ENCODE assay signal across 9 cellular contexts in genomic region chr17:32926789-32927188, GRCh38. TPM values are rescaled to one million over a fixed set of nuclear protein-coding genes. Genes with fewer than 3 reads are reported as not detected.
DNase-seq lines count a peak whose midpoint lies in the region; ATAC-seq and TF ChIP-seq lines count a peak whose summit lies in the region.
"Not testable (repeated sequence)": the region's sequence is repeated elsewhere in the genome, so short reads cannot be mapped to it uniquely, and the experiment has no call there.
"Had no signal": no experiment of that assay in that cellular context is flagged by ENCODE, and none has a peak within 500 bp of the region (broad histone marks: within the 10 kb centered on the region; RNA-seq: fewer than 3 reads in every experiment).

No MANE protein-coding gene starts in this region.

- H3K9me2 ChIP-seq in hepatocyte (replicated peaks; ENCODE audit: insufficient read depth), result not testable (repeated sequence)

- not testable (repeated sequence) for TF ChIP-seq CTCF in IMR-90 (conservative IDR thresholded peaks at IDR 0.05; ENCODE audit: low read depth, low read length); VCaP (conservative IDR thresholded peaks at IDR 0.05); hepatocyte (IDR thresholded peaks at IDR 0.05; ENCODE audit: poor library complexity)

- not testable (repeated sequence) for H3K9ac ChIP-seq in IMR-90 (ENCODE audit: low read depth, low read length); neuronal stem cell (ENCODE audit: low read depth, low read length, poor library complexity)

- no CpG with 5 or more reads among the region's 8 CpGs for WGBS in IMR-90 (ENCODE audit: extremely low coverage in 2 of 2, insufficient read length in 1 of 2), 2 experiments
- 96% methylated on average over 8 of the region's 8 CpGs for WGBS in hepatocyte (ENCODE audit: low lambda C conversion rate, missing lambda C conversion rate)
- 95% methylated on average over 5 of the region's 8 CpGs; no CpG with 5 or more reads in 1 of the 2 experiments for WGBS in mesodermal cell (ENCODE audit: insufficient coverage in 2 of 2), 2 experiments
- no CpG with 5 or more reads among the region's 8 CpGs for WGBS in neuronal stem cell (ENCODE audit: extremely low coverage in 2 of 2, insufficient read length in 2 of 2, insufficient replicate concordance in 1 of 2), 2 donors

- not testable (repeated sequence) for H3K79me2 ChIP-seq in ACC112 (ENCODE audit: control insufficient read depth, insufficient read depth, low read length, unreplicated experiment)
- H3K79me2 ChIP-seq in hepatocyte, result peaks cover 33% of the 10 kb centered on the region

- H3K36me3 ChIP-seq in ACC112 (ENCODE audit: insufficient read depth, low read length); IMR-90 (ENCODE audit: control insufficient read depth, insufficient read depth, low read length); hepatocyte (replicated peaks; ENCODE audit: insufficient read depth, low read depth): not testable (repeated sequence)
- H3K36me3 ChIP-seq in mesodermal cell (ENCODE audit: control insufficient read depth, insufficient read depth, low read length), result peaks cover 16% of the 10 kb centered on the region
- H3K36me3 ChIP-seq in neuronal stem cell (replicated peaks in 1 of 2; ENCODE audit: control insufficient read depth in 2 of 2, insufficient read depth in 2 of 2, low read length in 2 of 2), result peaks cover 7 to 20% of the 10 kb centered on the region in 2 donors

- in situ Hi-C loops in IMR-90 (cut with MboI; ENCODE audit: low sequenced_read_pairs), result not testable (repeated sequence)

- H3K27me3 ChIP-seq in ACC112 (ENCODE audit: insufficient read depth, low read length); IMR-90 (ENCODE audit: control insufficient read depth, insufficient read depth, low read length); hepatocyte; neuronal stem cell (ENCODE audit: control insufficient read depth in 3 of 3, insufficient read depth in 3 of 3, low read depth in 1 of 3, low read length in 3 of 3): not testable (repeated sequence)

- TF ChIP-seq POLR2A in IMR-90 (IDR thresholded peaks at IDR 0.05; ENCODE audit: low read depth, low read length), result not testable (repeated sequence)

- peak overlapping the region; percentile 77 for H2BK12ac ChIP-seq in neuronal stem cell (ENCODE audit: low read length)

- 0 out of 2 replicates have a peak overlapping the region, but pooled peaks have one; percentile 20 for H3K14ac ChIP-seq in IMR-90 (replicated peaks; ENCODE audit: low read depth, low read length)
- H3K14ac ChIP-seq in neuronal stem cell (ENCODE audit: low read length), result not testable (repeated sequence)

- H4K20me1 ChIP-seq in IMR-90 (ENCODE audit: insufficient read depth, low read length); hepatocyte (ENCODE audit: insufficient read depth, poor library complexity, severe bottlenecking): not testable (repeated sequence)

- H4K8ac ChIP-seq in IMR-90 (ENCODE audit: low read depth in 2 of 2, low read length in 2 of 2), result peak overlapping the region; percentile 54 to 77; a peak in 3 of 4 replicates
- not testable (repeated sequence) for H4K8ac ChIP-seq in neuronal stem cell (ENCODE audit: low read depth, low read length)

- POLR2A ChIA-PET in IMR-90 (lab: Charles Lee; ENCODE audit: unreplicated experiment), result not testable (repeated sequence)

- CTCF ChIA-PET in IMR-90 (lab: Yijun Ruan, JAX), result not testable (repeated sequence)

- H3K23ac ChIP-seq in IMR-90 (ENCODE audit: low read depth, low read length), result peak overlapping the region; percentile 26; the same call in 1 of the 2 replicates
- not testable (repeated sequence) for H3K23ac ChIP-seq in neuronal stem cell (ENCODE audit: low read depth, low read length, poor library complexity)

- not testable (repeated sequence) for ATAC-seq in IMR-90 (ENCODE audit: low read depth)

- H3K9me1 ChIP-seq in IMR-90 (ENCODE audit: insufficient read depth, low read length), result peaks cover 15% of the 10 kb centered on the region

- H3K56ac ChIP-seq in IMR-90 (ENCODE audit: extremely low read depth, insufficient read depth, low read length), result not testable (repeated sequence)

- not testable (repeated sequence) for H2AK5ac ChIP-seq in IMR-90 (ENCODE audit: low read depth, low read length)
- H2AK5ac ChIP-seq in neuronal stem cell (ENCODE audit: low read depth, low read length), result peak overlapping the region; percentile 20

- H2AFZ ChIP-seq in ACC112 (ENCODE audit: low read length, unreplicated experiment) (peak overlapping the region; percentile 92), IMR-90 (replicated peaks; ENCODE audit: low read length, poor library complexity) (peak overlapping the region; percentile 96), neuronal stem cell (ENCODE audit: low read length) (peak overlapping the region; percentile 99)
- H2AFZ ChIP-seq in hepatocyte, result not testable (repeated sequence)

- not testable (repeated sequence) for H2BK120ac ChIP-seq in IMR-90 (ENCODE audit: low read depth, low read length); neuronal stem cell (ENCODE audit: low read depth, low read length)

- H2BK20ac ChIP-seq in IMR-90 (ENCODE audit: low read depth, low read length), result peak overlapping the region; percentile 41; the same call in 1 of the 2 replicates

- H3K27ac ChIP-seq in ACC112 (ENCODE audit: low read depth, low read length); IMR-90 (ENCODE audit: insufficient read depth, low read length); neuronal stem cell (replicated peaks; ENCODE audit: low read length): not testable (repeated sequence)
- H3K27ac ChIP-seq in VCaP (peak overlapping the region; percentile 90), cingulate gyrus (ENCODE audit: low read depth, low read length) (peak overlapping the region; percentile 97), hepatocyte (peak overlapping the region; percentile 99), mesodermal cell (ENCODE audit: low read depth, low read length, severe bottlenecking) (peak overlapping the region; percentile 83), substantia nigra (ENCODE audit: low read depth, low read length, poor library complexity, severe bottlenecking) (peak overlapping the region; percentile 100)

- not testable (repeated sequence) for H4K91ac ChIP-seq in IMR-90 (ENCODE audit: insufficient read depth, low read depth, low read length); neuronal stem cell (ENCODE audit: low read depth, low read length, poor library complexity)

- H3K4ac ChIP-seq in IMR-90 (ENCODE audit: low read depth, low read length), result peak overlapping the region; percentile 47; the same call in 1 of the 2 replicates
- not testable (repeated sequence) for H3K4ac ChIP-seq in neuronal stem cell (ENCODE audit: low read length)

- peak overlapping the region; percentile 88 for H2AK9ac ChIP-seq in IMR-90 (replicated peaks; ENCODE audit: low read depth, low read length, poor library complexity)

- not testable (repeated sequence) for H3K9me3 ChIP-seq in IMR-90 (ENCODE audit: control insufficient read depth, insufficient read depth, low read length); hepatocyte (ENCODE audit: low read depth); mesodermal cell (ENCODE audit: control insufficient read depth, low read length); neuronal stem cell (replicated peaks in 1 of 2; ENCODE audit: control insufficient read depth in 2 of 2, insufficient read depth in 1 of 2, low read depth in 1 of 2, low read length in 2 of 2)

- intact Hi-C loops in IMR-90 (cut with micrococcal nuclease), result loop anchor here (5.0 kb wide), 2 partner anchors 49 to 71 kb away; partner anchors contain the start of gene MYO1D

- peak overlapping the region; percentile 84; the same call in 1 of the 2 replicates for H4K5ac ChIP-seq in IMR-90 (ENCODE audit: low read depth, low read length)

- not testable (repeated sequence) for H2BK5ac ChIP-seq in IMR-90 (ENCODE audit: low read depth, low read length, poor library complexity, severe bottlenecking); neuronal stem cell (ENCODE audit: low read length)

- H3K18ac ChIP-seq in IMR-90 (ENCODE audit: low read depth, low read length), result not testable (repeated sequence)
- H3K18ac ChIP-seq in neuronal stem cell (ENCODE audit: low read length), result peak overlapping the region; percentile 38

- H3K79me1 ChIP-seq in IMR-90 (ENCODE audit: low read depth in 1 of 2, low read length in 2 of 2), result peaks cover 11 to 38% of the 10 kb centered on the region in 2 experiments
- not testable (repeated sequence) for H3K79me1 ChIP-seq in neuronal stem cell (ENCODE audit: low read depth, low read length)

- not testable (repeated sequence) for DNase-seq in IMR-90; hepatocyte (ENCODE audit: low spot score); neuronal stem cell (ENCODE audit: low spot score); substantia nigra (lab: John Stamatoyannopoulos, UW)

- dilution Hi-C loops in IMR-90 (cut with HindIII; ENCODE audit: low sequenced_read_pairs, unreplicated experiment), result not testable (repeated sequence)

- BruUV-seq in IMR-90 (replicated peaks; lab: Mats Ljungman, UMichigan), result not testable (repeated sequence)

- not testable (repeated sequence) for H2BK15ac ChIP-seq in IMR-90 (ENCODE audit: low read depth, low read length)
- peak overlapping the region; percentile 1 for H2BK15ac ChIP-seq in neuronal stem cell (ENCODE audit: low read length)

- TF ChIP-seq RAD21 in IMR-90 (IDR thresholded peaks at IDR 0.05; ENCODE audit: low read length), result not testable (repeated sequence)

- not testable (repeated sequence) for H3K4me2 ChIP-seq in IMR-90 (ENCODE audit: low read depth, low read length); neuronal stem cell (ENCODE audit: insufficient read depth, low read length, poor library complexity, severe bottlenecking)
- peak overlapping the region; percentile 90 for H3K4me2 ChIP-seq in hepatocyte

- H3K4me3 ChIP-seq in ACC112 (ENCODE audit: low read depth, low read length); IMR-90 (ENCODE audit: insufficient read depth, low read depth, low read length); hepatocyte; mesodermal cell (ENCODE audit: extremely low read depth, insufficient read depth, low read length, poor library complexity, severe bottlenecking): not testable (repeated sequence)
- peak overlapping the region in 1 of 2 donors; percentile 67 for H3K4me3 ChIP-seq in neuronal stem cell (ENCODE audit: low read length in 2 of 2)

- H3K4me1 ChIP-seq in ACC112 (ENCODE audit: control insufficient read depth, insufficient read depth, low read length, unreplicated experiment) (peaks cover 11% of the 10 kb centered on the region), IMR-90 (ENCODE audit: control insufficient read depth, insufficient read depth, low read length) (peaks cover 16% of the 10 kb centered on the region), hepatocyte (ENCODE audit: insufficient read depth) (peaks cover 15% of the 10 kb centered on the region), neuronal stem cell (ENCODE audit: control insufficient read depth in 2 of 2, insufficient read depth in 1 of 2, low read depth in 1 of 2, low read length in 2 of 2) (peaks cover 14 to 15% of the 10 kb centered on the region in 2 donors)
- H3K4me1 ChIP-seq in mesodermal cell (ENCODE audit: control insufficient read depth, insufficient read depth, low read length, poor library complexity, severe bottlenecking), result not testable (repeated sequence)

RNA-seq across cellular contexts. Expression of gene TMEM98, which starts 1.2 kb away (rescaled TPM):
- total RNA-seq in IMR-90 (2012; rRNA removed) (129 and 173 TPM in 2 replicates), hepatocyte (280 and 320 TPM in 2 replicates)
- polyA plus RNA-seq in IMR-90 (2012; rRNA removed) (195 TPM in 2 replicates), hepatocyte (406 and 430 TPM in 2 replicates)
- 288 and 315 TPM in 2 replicates for polyA plus RNA-seq in IMR-90 (2012; cell fraction: cytosol; rRNA removed)
- 125 and 152 TPM in 2 replicates for polyA plus RNA-seq in IMR-90 (2012; cell fraction: nucleus; rRNA removed; ENCODE audit: low replicate concordance)
- polyA plus RNA-seq in mesodermal cell (2013, experiment 1 of 2), result 194 TPM
- polyA plus RNA-seq in mesodermal cell (2013, experiment 2 of 2), result 204 TPM
- polyA plus RNA-seq in neuronal stem cell (2013, experiment 1 of 2), result 76.0 TPM
- 73.5 TPM for polyA plus RNA-seq in neuronal stem cell (2013, experiment 2 of 2)
- total RNA-seq: CD4-positive, alpha-beta memory T cell had no signal
- polyA plus RNA-seq: CD4-positive, alpha-beta memory T cell had no signal

RNA-seq across cellular contexts. Expression of gene MYO1D, which starts 49.9 kb away (rescaled TPM):
- total RNA-seq in IMR-90 (2012; rRNA removed) (0.56 and 0.90 TPM in 2 replicates), hepatocyte (63.2 and 89.0 TPM in 2 replicates)
- polyA plus RNA-seq in IMR-90 (2012; rRNA removed) (0.63 and 0.67 TPM in 2 replicates), hepatocyte (34.3 and 36.2 TPM in 2 replicates)
- polyA plus RNA-seq in IMR-90 (2012; cell fraction: cytosol; rRNA removed), result 0.41 and 0.43 TPM in 2 replicates
- polyA plus RNA-seq in IMR-90 (2012; cell fraction: nucleus; rRNA removed; ENCODE audit: low replicate concordance), result 0.13 and 0.42 TPM in 2 replicates
- 27.9 TPM for polyA plus RNA-seq in mesodermal cell (2013, experiment 1 of 2)
- polyA plus RNA-seq in mesodermal cell (2013, experiment 2 of 2), result 28.1 TPM
- 1.8 TPM for polyA plus RNA-seq in neuronal stem cell (2013, experiment 1 of 2)
- polyA plus RNA-seq in neuronal stem cell (2013, experiment 2 of 2), result 2.3 TPM

Comparison
In these comparisons a context has a peak if more than half of its experiments do, and no peak if none do; other contexts are left out.
1. RNA of gene MYO1D, which starts 49.9 kb away (total RNA-seq): 63.2 to 89.0 TPM in hepatocyte; 0.56 to 0.90 TPM in IMR-90; every median in the first group is over 10 times any median in the second.